8 cellular contexts compared by ENCODE assay signal in the genomic region with DNA sequence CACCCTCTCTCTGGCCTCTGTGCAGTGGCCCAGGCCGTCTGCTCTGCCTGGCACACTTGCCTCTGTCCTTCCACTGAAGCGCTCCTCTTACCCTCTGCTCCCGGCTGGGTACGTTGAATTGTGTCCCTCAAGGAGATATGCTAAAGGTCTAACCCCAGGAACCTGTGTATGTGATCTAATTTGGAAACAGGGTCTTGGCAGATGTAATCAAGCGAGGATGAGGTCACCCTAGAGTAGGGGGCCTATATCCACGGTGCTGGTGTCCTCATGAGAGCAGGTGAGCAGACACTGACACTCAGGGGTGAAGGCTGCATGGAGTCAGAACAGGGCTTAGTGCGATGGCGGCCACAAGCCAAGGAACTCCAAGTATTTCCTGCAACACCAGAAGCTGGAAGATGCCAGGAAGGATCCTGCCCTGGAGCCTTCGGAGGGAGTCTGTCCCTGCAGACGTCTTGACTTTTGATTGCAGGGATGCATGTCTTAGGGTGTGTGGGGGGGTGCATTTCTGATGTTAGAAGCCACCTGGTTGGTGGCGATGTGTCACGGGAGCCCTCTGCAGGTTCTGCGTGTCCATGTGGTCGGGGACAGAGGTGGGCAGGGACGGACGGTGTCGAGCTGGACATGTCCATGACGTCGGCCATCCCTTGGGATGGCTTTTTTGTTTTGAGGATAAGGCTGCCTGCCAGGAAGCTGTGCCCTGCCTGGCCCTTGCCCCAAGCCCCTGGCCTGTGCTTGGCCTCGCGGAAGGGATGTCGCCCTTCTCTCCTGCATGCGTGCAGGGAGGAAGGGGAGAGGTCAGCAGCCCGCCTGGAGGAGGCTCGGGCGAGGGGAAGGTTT.
DNase-seq lines count a peak whose midpoint lies in the region; ATAC-seq and TF ChIP-seq lines count a peak whose summit lies in the region.

No MANE protein-coding gene starts in this region.

- peak overlapping the region in 1 of 2 experiments; percentile 30; a peak in 1 of 4 replicates for H3K27ac ChIP-seq in SK-N-SH (ENCODE audit: low read depth in 2 of 2, low read length in 1 of 2)
- peak overlapping the region in 2 of 3 donors; percentile 54 to 81 for H3K27ac ChIP-seq in thyroid gland

- no TSS peak for BruUV-seq in MCF 10A (replicated peaks; lab: Mats Ljungman, UMichigan)

- H3K4me1 Mint-ChIP-seq in MCF 10A (ENCODE audit: insufficient read depth, unreplicated experiment) = no peaks in the 10 kb centered on the region

- no peak overlapping the region for H3K4me2 ChIP-seq in SK-N-SH

- ATAC-seq in SK-N-SH treated with all-trans-retinoic acid at 6 μM for 48 hours = no peak
- peak; percentile 33 for ATAC-seq in left lobe of liver
- no peak for ATAC-seq in HG02763 (IDR thresholded peaks at IDR 0.05; ENCODE audit: unreplicated experiment)
- no peak for ATAC-seq in HG03196 (IDR thresholded peaks at IDR 0.05; ENCODE audit: unreplicated experiment)

- no peak overlapping the region for H3K4me3 Mint-ChIP-seq in MCF 10A (ENCODE audit: unreplicated experiment)

- H3K4me3 ChIP-seq in SK-N-SH (ENCODE audit: low read depth in 2 of 2, low read length in 1 of 2) = no peak overlapping the region
- H3K4me3 ChIP-seq in thyroid gland (replicated peaks in 1 of 3) = no peak overlapping the region

- peak overlapping the region; percentile 42 for H3K27ac Mint-ChIP-seq in MCF 10A (ENCODE audit: low read depth, unreplicated experiment)

- no peaks in the 10 kb centered on the region for H3K36me3 Mint-ChIP-seq in MCF 10A (ENCODE audit: insufficient read depth, unreplicated experiment)

- H3K36me3 ChIP-seq in SK-N-SH (replicated peaks in 1 of 2; ENCODE audit: control insufficient read depth in 1 of 2, insufficient read depth in 2 of 2, low read length in 1 of 2) (no peaks in the 10 kb centered on the region), thyroid gland (peaks cover 0 to under 1% of the 10 kb centered on the region in 2 donors)

- TF ChIP-seq EP300 in SK-N-SH (IDR thresholded peaks at IDR 0.05; ENCODE audit: borderline replicate concordance in 1 of 2, low read depth in 1 of 2, low read length in 1 of 2) = no peak

- DNase-seq in SK-N-SH (no peak), MCF 10A (ENCODE audit: unreplicated experiment) (no peak), left lobe of liver (ENCODE audit: low spot score) (no peak), thyroid gland (no peak), NCI-H526 (lab: John Stamatoyannopoulos, UW) (no peak)

- no peaks in the 10 kb centered on the region for H3K27me3 Mint-ChIP-seq in MCF 10A (ENCODE audit: insufficient read depth, unreplicated experiment)

- TF ChIP-seq CTCF in SK-N-SH (IDR thresholded peaks at IDR 0.05) = no peak
- no peak for TF ChIP-seq CTCF in MCF 10A (IDR thresholded peaks at IDR 0.05; ENCODE audit: unreplicated experiment)
- TF ChIP-seq CTCF in thyroid gland (IDR thresholded peaks at IDR 0.05) = no peak

- peak; percentile 21; the same call in 1 of the 2 replicates for TF ChIP-seq RAD21 in SK-N-SH (IDR thresholded peaks at IDR 0.05; ENCODE audit: low read length)

- CTCF ChIA-PET in SK-N-SH (lab: Yijun Ruan, JAX) = interaction anchor here (0.8 to 6.8 kb wide), 10 partner anchors 25 to 169 kb away, joined by 3 to 49 read pairs (median 3); no protein-coding TSS in a partner anchor
- CTCF ChIA-PET in MCF 10A (lab: Yijun Ruan, JAX) = interaction anchor here (1.0 to 1.2 kb wide), 2 partner anchors 83 to 123 kb away, joined by 3 to 8 read pairs; no protein-coding TSS in a partner anchor

- H2AFZ ChIP-seq in SK-N-SH (ENCODE audit: low read depth) = no peak overlapping the region

- H3K9me2 ChIP-seq in SK-N-SH = no peaks in the 10 kb centered on the region

- H3K9ac ChIP-seq in SK-N-SH = no peak overlapping the region

- no peak for TF ChIP-seq POLR2A in thyroid gland (IDR thresholded peaks at IDR 0.05)

- POLR2A ChIA-PET in SK-N-SH (lab: Yijun Ruan, JAX) = no interaction called here
- POLR2A ChIA-PET in MCF 10A (lab: Yijun Ruan, JAX) = no interaction called here

- H4K20me1 ChIP-seq in SK-N-SH (ENCODE audit: insufficient read depth) = 0 out of 2 replicates have a peak, but pooled peaks cover 6% of the 10 kb centered on the region

- intact Hi-C loops in MCF 10A (cut with micrococcal nuclease) (loop anchor here (5.0 kb wide), 1 partner anchor 109 kb away; the partner anchor contains the start of gene C11orf24), thyroid gland (cut with DNase I) (loop anchor here (5.0 kb wide), 1 partner anchor 69 kb away; the partner anchor contains the start of gene LRP5)

- H3K79me2 ChIP-seq in SK-N-SH (ENCODE audit: insufficient read depth) = no peaks in the 10 kb centered on the region

- H3K9me3 Mint-ChIP-seq in MCF 10A (ENCODE audit: unreplicated experiment) = no peaks in the 10 kb centered on the region

- H3F3A ChIP-seq in SK-N-SH (replicated peaks; ENCODE audit: insufficient read depth) = no peaks in the 10 kb centered on the region

- H3K4me1 ChIP-seq in SK-N-SH (ENCODE audit: control insufficient read depth in 1 of 2, insufficient read depth in 2 of 2, low read depth in 1 of 2, low read length in 1 of 2) = peaks cover 0 to 39% of the 10 kb centered on the region in 2 experiments; a peak in 1 of 4 replicates
- peaks cover 31 to 54% of the 10 kb centered on the region in 2 donors for H3K4me1 ChIP-seq in thyroid gland

- WGBS in SK-N-SH (ENCODE audit: low lambda C conversion rate) = 87% methylated on average over 23 of the region's 26 CpGs
- 66 to 71% methylated on average over 22 to 25 of the region's 26 CpGs for WGBS in thyroid gland, 2 donors

- H3K9me3 ChIP-seq in SK-N-SH = no peaks in the 10 kb centered on the region
- H3K9me3 ChIP-seq in thyroid gland = no peaks in the 10 kb centered on the region

- H3K27me3 ChIP-seq in SK-N-SH (ENCODE audit: insufficient read depth) = no peaks in the 10 kb centered on the region
- H3K27me3 ChIP-seq in thyroid gland = no peaks in the 10 kb centered on the region

TF ChIP-seq in SK-N-SH, 30 proteins besides CTCF, POLR2A, EP300 and RAD21:
- TF ChIP-seq SMC3 (IDR thresholded peaks at IDR 0.05; ENCODE audit: low read depth, low read length) (peak; percentile 21; the same call in 1 of the 2 replicates), FOXJ3 (CRISPR knock-in tag; IDR thresholded peaks at IDR 0.05) (no peak)

TF ChIP-seq in SK-N-SH treated with all-trans-retinoic acid at 6 μM for 48 hours, 23 proteins besides CTCF, POLR2A, EP300 and RAD21:
- TF ChIP-seq CSDC2 (CRISPR knock-in tag; IDR thresholded peaks at IDR 0.05) = no peak
- TF ChIP-seq TOX (CRISPR knock-in tag; IDR thresholded peaks at IDR 0.05; ENCODE audit: borderline replicate concordance) = no peak
- TF ChIP-seq ZNF70 (CRISPR knock-in tag; IDR thresholded peaks at IDR 0.05) = no peak
- no peak for TF ChIP-seq PATZ1 (CRISPR knock-in tag; IDR thresholded peaks at IDR 0.05; ENCODE audit: borderline replicate concordance)
- TF ChIP-seq BACH2 (CRISPR knock-in tag; IDR thresholded peaks at IDR 0.05; ENCODE audit: borderline replicate concordance) = no peak
- no peak for TF ChIP-seq RARB (CRISPR knock-in tag; IDR thresholded peaks at IDR 0.05)
- TF ChIP-seq ISL1 (CRISPR knock-in tag; IDR thresholded peaks at IDR 0.05) = no peak
- no peak for TF ChIP-seq OSR1 (CRISPR knock-in tag; IDR thresholded peaks at IDR 0.05)
